Comparison of ENCODE assay signal across 2 cellular contexts in the genomic region with DNA sequence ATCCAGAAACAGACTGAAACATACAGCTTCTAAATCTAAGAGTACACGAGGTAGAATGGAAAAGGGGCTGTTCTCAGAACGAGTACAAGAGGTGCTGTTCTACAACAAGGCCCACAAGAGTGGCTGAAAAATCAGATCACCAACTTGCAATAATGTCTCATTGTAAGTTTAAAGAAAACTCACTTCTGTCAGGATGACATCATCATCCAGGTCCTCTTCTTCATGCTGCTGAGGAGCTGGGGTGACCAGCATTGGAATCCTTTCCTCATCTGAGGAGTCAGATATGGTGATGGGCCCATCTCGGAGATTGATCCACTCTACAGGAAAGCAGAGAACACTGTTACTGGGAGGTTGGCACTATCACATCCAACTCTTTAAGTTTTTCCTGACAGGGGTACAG.
TF ChIP-seq lines count a peak whose summit lies in the region.

No MANE protein-coding gene starts in this region.

TF ChIP-seq in HEK293, 187 proteins besides CTCF, POLR2A, EP300 and RAD21:
- TF ChIP-seq ZBTB7A (tag by site-specific recombination; IDR thresholded peaks at IDR 0.05; ENCODE audit: low read depth) (no peak), ZNF610 (tag by site-specific recombination; IDR thresholded peaks at IDR 0.05; ENCODE audit: borderline replicate concordance) (no peak), ZNF10 (tag by site-specific recombination; IDR thresholded peaks at IDR 0.05) (0 out of 2 replicates have a peak, but pooled peaks have one; percentile 35), ZNF529 (tag by site-specific recombination; IDR thresholded peaks at IDR 0.05; ENCODE audit: insufficient replicate concordance) (no peak), ZNF701 (tag by site-specific recombination; IDR thresholded peaks at IDR 0.05) (no peak), ZNF596 (tag by site-specific recombination; IDR thresholded peaks at IDR 0.05) (no peak), ZFP69B (tag by site-specific recombination; IDR thresholded peaks at IDR 0.05) (no peak), ZNF239 (tag by site-specific recombination; IDR thresholded peaks at IDR 0.05) (no peak), ZNF843 (tag by site-specific recombination; IDR thresholded peaks at IDR 0.05) (no peak)
- TF ChIP-seq, protein P1, sequence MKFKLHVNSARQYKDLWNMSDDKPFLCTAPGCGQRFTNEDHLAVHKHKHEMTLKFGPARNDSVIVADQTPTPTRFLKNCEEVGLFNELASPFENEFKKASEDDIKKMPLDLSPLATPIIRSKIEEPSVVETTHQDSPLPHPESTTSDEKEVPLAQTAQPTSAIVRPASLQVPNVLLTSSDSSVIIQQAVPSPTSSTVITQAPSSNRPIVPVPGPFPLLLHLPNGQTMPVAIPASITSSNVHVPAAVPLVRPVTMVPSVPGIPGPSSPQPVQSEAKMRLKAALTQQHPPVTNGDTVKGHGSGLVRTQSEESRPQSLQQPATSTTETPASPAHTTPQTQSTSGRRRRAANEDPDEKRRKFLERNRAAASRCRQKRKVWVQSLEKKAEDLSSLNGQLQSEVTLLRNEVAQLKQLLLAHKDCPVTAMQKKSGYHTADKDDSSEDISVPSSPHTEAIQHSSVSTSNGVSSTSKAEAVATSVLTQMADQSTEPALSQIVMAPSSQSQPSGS (tag by site-specific recombination; IDR thresholded peaks at IDR 0.05; ENCODE audit: low read depth), result peak; percentile 71
- TF ChIP-seq, protein P2, sequence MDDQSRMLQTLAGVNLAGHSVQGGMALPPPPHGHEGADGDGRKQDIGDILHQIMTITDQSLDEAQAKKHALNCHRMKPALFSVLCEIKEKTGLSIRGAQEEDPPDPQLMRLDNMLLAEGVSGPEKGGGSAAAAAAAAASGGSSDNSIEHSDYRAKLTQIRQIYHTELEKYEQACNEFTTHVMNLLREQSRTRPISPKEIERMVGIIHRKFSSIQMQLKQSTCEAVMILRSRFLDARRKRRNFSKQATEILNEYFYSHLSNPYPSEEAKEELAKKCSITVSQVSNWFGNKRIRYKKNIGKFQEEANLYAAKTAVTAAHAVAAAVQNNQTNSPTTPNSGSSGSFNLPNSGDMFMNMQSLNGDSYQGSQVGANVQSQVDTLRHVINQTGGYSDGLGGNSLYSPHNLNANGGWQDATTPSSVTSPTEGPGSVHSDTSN (CRISPR knock-in tag; IDR thresholded peaks at IDR 0.05), result no peak
TF ChIP-seq in HEK293: peak in this region for 2.

TF ChIP-seq in K562, 482 proteins besides CTCF, POLR2A, EP300 and RAD21:
- no peak for TF ChIP-seq KAT7 (CRISPR knock-in tag; IDR thresholded peaks at IDR 0.05; ENCODE audit: borderline replicate concordance)
- TF ChIP-seq CBFA2T3 (IDR thresholded peaks at IDR 0.05), result no peak
- TF ChIP-seq, protein P3, sequence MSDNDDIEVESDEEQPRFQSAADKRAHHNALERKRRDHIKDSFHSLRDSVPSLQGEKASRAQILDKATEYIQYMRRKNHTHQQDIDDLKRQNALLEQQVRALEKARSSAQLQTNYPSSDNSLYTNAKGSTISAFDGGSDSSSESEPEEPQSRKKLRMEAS (CRISPR knock-in tag; IDR thresholded peaks at IDR 0.05), result no peak
- no peak for TF ChIP-seq FOXA3 (CRISPR knock-in tag; conservative IDR thresholded peaks at IDR 0.05 in 1 of 2, IDR thresholded peaks at IDR 0.05 in 1 of 2)
- TF ChIP-seq, protein P4, sequence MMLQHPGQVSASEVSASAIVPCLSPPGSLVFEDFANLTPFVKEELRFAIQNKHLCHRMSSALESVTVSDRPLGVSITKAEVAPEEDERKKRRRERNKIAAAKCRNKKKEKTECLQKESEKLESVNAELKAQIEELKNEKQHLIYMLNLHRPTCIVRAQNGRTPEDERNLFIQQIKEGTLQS (IDR thresholded peaks at IDR 0.05), result peak; percentile 85
- TF ChIP-seq, protein P4 (CRISPR knock-in tag; conservative IDR thresholded peaks at IDR 0.05), result no peak
- peak; percentile 22; the same call in 1 of the 2 replicates for TF ChIP-seq ATF7 (IDR thresholded peaks at IDR 0.05)
